Comparison of ENCODE assay signal across 21 cellular contexts in the genomic region with DNA sequence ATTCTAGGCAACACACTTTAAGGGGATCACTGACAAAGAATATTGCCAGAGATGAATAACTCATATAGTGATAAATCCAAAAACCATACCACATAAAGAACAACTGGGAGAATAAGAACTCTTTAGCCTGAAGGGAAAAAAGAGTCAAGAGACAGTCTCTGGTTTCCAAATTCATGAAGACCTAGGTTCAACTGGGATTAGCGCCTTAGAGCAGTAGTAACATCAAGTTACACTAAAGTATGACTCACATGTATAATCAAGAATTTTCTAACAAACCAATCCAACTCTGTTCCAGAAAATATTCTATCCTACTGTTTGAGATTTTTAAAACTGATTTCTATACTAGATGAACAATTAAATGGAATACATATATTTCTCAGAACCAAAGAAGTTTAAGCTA.
"Had no signal": no experiment of that assay in that cellular context is flagged by ENCODE, and none has a peak within 500 bp of the region (broad histone marks: within the 10 kb centered on the region; RNA-seq: fewer than 3 reads in every experiment).

No MANE protein-coding gene starts in this region.

- H3K9ac ChIP-seq: SK-N-SH had no signal

- H3K4me2 ChIP-seq: SK-N-SH had no signal

- DNase-seq: Karpas-422, KG1, MV-4-11, NCI-H1048, NCI-H1105, NCI-H1417, NCI-H146, NCI-H1694 treated with DMSO at 0.1 percent for 48 hours, NCI-H1930, NCI-H2081, NCI-H2107, NCI-H226, NCI-H446, NCI-H510A, NCI-H524 treated with DMSO at 0.1 percent for 48 hours, NCI-H69, NCI-H774, SHP77, SK-N-SH, SW 1271 had no signal

- H3K27ac ChIP-seq: RWPE1 had no signal

- H3K9me3 ChIP-seq: SK-N-SH had no signal
